Comparison of ENCODE assay signal across 1 cellular context in genomic region chr5:41275813-41276512, GRCh38.
TF ChIP-seq lines count a peak whose summit lies in the region.

No MANE protein-coding gene starts in this region.

TF ChIP-seq in GM12878, 131 proteins besides CTCF, POLR2A, EP300 and RAD21 (continued from another document):
- TF ChIP-seq ZBTB4 (CRISPR knock-in tag; IDR thresholded peaks at IDR 0.05) (no peak), SREBF2 (IDR thresholded peaks at IDR 0.05; ENCODE audit: low read length) (no peak), BRCA1 (IDR thresholded peaks at IDR 0.05; ENCODE audit: low read depth, low read length) (no peak), SMAD5 (IDR thresholded peaks at IDR 0.05; ENCODE audit: low read depth) (no peak), NR2C2 (IDR thresholded peaks at IDR 0.05; ENCODE audit: borderline replicate concordance, control insufficient read depth, insufficient read length, low read depth) (no peak), RUNX3 (IDR thresholded peaks at IDR 0.05; ENCODE audit: low read length) (peak; percentile 19; the same call in 1 of the 2 replicates), HDAC6 (IDR thresholded peaks at IDR 0.05; ENCODE audit: unreplicated experiment) (no peak), POLR2AphosphoS5 (IDR thresholded peaks at IDR 0.05; ENCODE audit: low read length) (no peak), CHD1 (IDR thresholded peaks at IDR 0.05; ENCODE audit: low read depth, low read length) (no peak)
- TF ChIP-seq, protein P1, sequence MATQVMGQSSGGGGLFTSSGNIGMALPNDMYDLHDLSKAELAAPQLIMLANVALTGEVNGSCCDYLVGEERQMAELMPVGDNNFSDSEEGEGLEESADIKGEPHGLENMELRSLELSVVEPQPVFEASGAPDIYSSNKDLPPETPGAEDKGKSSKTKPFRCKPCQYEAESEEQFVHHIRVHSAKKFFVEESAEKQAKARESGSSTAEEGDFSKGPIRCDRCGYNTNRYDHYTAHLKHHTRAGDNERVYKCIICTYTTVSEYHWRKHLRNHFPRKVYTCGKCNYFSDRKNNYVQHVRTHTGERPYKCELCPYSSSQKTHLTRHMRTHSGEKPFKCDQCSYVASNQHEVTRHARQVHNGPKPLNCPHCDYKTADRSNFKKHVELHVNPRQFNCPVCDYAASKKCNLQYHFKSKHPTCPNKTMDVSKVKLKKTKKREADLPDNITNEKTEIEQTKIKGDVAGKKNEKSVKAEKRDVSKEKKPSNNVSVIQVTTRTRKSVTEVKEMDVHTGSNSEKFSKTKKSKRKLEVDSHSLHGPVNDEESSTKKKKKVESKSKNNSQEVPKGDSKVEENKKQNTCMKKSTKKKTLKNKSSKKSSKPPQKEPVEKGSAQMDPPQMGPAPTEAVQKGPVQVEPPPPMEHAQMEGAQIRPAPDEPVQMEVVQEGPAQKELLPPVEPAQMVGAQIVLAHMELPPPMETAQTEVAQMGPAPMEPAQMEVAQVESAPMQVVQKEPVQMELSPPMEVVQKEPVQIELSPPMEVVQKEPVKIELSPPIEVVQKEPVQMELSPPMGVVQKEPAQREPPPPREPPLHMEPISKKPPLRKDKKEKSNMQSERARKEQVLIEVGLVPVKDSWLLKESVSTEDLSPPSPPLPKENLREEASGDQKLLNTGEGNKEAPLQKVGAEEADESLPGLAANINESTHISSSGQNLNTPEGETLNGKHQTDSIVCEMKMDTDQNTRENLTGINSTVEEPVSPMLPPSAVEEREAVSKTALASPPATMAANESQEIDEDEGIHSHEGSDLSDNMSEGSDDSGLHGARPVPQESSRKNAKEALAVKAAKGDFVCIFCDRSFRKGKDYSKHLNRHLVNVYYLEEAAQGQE (IDR thresholded peaks at IDR 0.05; ENCODE audit: low read depth, low read length): no peak
- TF ChIP-seq, protein P2, sequence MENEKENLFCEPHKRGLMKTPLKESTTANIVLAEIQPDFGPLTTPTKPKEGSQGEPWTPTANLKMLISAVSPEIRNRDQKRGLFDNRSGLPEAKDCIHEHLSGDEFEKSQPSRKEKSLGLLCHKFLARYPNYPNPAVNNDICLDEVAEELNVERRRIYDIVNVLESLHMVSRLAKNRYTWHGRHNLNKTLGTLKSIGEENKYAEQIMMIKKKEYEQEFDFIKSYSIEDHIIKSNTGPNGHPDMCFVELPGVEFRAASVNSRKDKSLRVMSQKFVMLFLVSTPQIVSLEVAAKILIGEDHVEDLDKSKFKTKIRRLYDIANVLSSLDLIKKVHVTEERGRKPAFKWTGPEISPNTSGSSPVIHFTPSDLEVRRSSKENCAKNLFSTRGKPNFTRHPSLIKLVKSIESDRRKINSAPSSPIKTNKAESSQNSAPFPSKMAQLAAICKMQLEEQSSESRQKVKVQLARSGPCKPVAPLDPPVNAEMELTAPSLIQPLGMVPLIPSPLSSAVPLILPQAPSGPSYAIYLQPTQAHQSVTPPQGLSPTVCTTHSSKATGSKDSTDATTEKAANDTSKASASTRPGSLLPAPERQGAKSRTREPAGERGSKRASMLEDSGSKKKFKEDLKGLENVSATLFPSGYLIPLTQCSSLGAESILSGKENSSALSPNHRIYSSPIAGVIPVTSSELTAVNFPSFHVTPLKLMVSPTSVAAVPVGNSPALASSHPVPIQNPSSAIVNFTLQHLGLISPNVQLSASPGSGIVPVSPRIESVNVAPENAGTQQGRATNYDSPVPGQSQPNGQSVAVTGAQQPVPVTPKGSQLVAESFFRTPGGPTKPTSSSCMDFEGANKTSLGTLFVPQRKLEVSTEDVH (IDR thresholded peaks at IDR 0.05; ENCODE audit: low read depth, partially characterized antibody): no peak
